15 cellular contexts compared by ENCODE assay signal in the genomic region with DNA sequence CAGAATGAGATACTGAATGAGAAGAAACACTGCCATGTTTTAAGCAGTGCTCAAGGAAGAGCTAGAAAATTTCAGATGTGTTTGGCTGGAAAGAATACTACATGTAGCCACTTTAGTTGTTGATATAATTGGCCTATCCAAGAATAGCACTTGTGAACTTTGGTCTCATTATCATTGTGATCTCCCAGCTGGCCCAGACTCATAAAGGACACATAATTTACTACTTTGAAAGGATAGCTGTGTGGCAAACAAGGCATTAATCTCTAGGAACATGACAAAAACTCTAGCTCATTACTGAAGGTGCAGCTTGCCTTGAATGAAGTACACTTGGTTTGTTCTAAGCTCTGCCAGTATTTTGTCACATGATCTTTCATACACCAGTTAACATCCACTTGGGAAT.
DNase-seq lines count a peak whose midpoint lies in the region; ATAC-seq and TF ChIP-seq lines count a peak whose summit lies in the region.
"Had no signal": no experiment of that assay in that cellular context is flagged by ENCODE, and none has a peak within 500 bp of the region (broad histone marks: within the 10 kb centered on the region; RNA-seq: fewer than 3 reads in every experiment).

No MANE protein-coding gene starts in this region.

- H3K27me3 ChIP-seq in PC-3 (ENCODE audit: low read length): no peaks in the 10 kb centered on the region
- H3K27me3 ChIP-seq: cardiac muscle cell, neural progenitor cell, thyroid gland had no signal

- no peak for TF ChIP-seq CTCF in PC-3 (conservative IDR thresholded peaks at IDR 0.05; ENCODE audit: low read depth, low read length)

- no peaks in the 10 kb centered on the region for H3F3A ChIP-seq in PC-3 (ENCODE audit: low read length, unreplicated experiment)

- no peaks in the 10 kb centered on the region for H3K36me3 ChIP-seq in PC-3 (ENCODE audit: low read depth, low read length)
- H3K36me3 ChIP-seq: cardiac muscle cell, neural progenitor cell, thyroid gland had no signal

- intact Hi-C loops in left colon (cut with DNase I, micrococcal nuclease): no loop called here
- intact Hi-C loops in PC-3 (cut with micrococcal nuclease): no loop called here

- DNase-seq in COLO668 (lab: John Stamatoyannopoulos, UW; ENCODE audit: unreplicated experiment) (peak; percentile 28), NCI-H1092 (lab: John Stamatoyannopoulos, UW) (peak; percentile 12), NCI-H2227 (lab: John Stamatoyannopoulos, UW; ENCODE audit: unreplicated experiment) (peak; percentile 47), left colon (peak in 1 of 2 donors; percentile 9), PC-3 (no peak), NCI-H1694 (lab: John Stamatoyannopoulos, UW) (no peak)
- DNase-seq: activated CD4-positive, alpha-beta T cell treated with anti-CD3 and anti-CD28 coated beads for 36 hours; Calu3; stimulated activated CD4-positive, alpha-beta T cell treated with anti-CD3 and anti-CD28 coated beads, Interleukin-4, amount 100 ng/mL, for 4 hours; T-helper 9 cell; thyroid gland had no signal

- H2AFZ ChIP-seq in PC-3 (ENCODE audit: low read length): no peak overlapping the region
- H2AFZ ChIP-seq: neural progenitor cell had no signal

- CTCF ChIA-PET in PC-3 (lab: Charles Lee): no interaction called here

- POLR2A ChIA-PET in PC-3 (lab: Charles Lee; ENCODE audit: unreplicated experiment): no interaction called here

- no peak overlapping the region for H3K4me2 ChIP-seq in PC-3 (ENCODE audit: low read length)
- H3K4me2 ChIP-seq: neural progenitor cell had no signal

- H4K20me1 ChIP-seq in PC-3 (ENCODE audit: low read length): no peaks in the 10 kb centered on the region

- ATAC-seq in left colon (peak; percentile 99), GM21619 (IDR thresholded peaks at IDR 0.05; ENCODE audit: unreplicated experiment) (no peak), GM21423 (IDR thresholded peaks at IDR 0.05; ENCODE audit: unreplicated experiment) (no peak), PC-3 (no peak)
- ATAC-seq: activated CD4-positive, alpha-beta T cell treated with anti-CD3 and anti-CD28 coated beads for 36 hours had no signal

- no peaks in the 10 kb centered on the region for H3K9me2 ChIP-seq in PC-3 (replicated peaks; ENCODE audit: low read length)

- no peak overlapping the region for H3K27ac ChIP-seq in PC-3 (ENCODE audit: low read length)
- H3K27ac ChIP-seq: cardiac muscle cell, neural progenitor cell, thyroid gland had no signal

- H3K9ac ChIP-seq in PC-3 (ENCODE audit: low read length): no peak overlapping the region
- H3K9ac ChIP-seq: neural progenitor cell had no signal

- H3K4me3 ChIP-seq in PC-3 (ENCODE audit: low read length): no peak overlapping the region
- H3K4me3 ChIP-seq: cardiac muscle cell, neural progenitor cell, thyroid gland had no signal

- H3K79me2 ChIP-seq in PC-3 (ENCODE audit: low read length): no peaks in the 10 kb centered on the region

- no TSS peak for BruUV-seq in PC-3 (replicated peaks; lab: Mats Ljungman, UMichigan)

- H3K4me1 ChIP-seq in PC-3 (ENCODE audit: insufficient read depth, low read length): no peaks in the 10 kb centered on the region
- H3K4me1 ChIP-seq: thyroid gland had no signal

- no peaks in the 10 kb centered on the region for H3K9me3 ChIP-seq in PC-3 (ENCODE audit: low read length)
- H3K9me3 ChIP-seq: thyroid gland had no signal

Comparison
In these comparisons a context has a peak if more than half of its experiments do, and no peak if none do; other contexts are left out.
1. DNase-seq: peak in COLO668 (single experiment), NCI-H1092 (single experiment) and NCI-H2227 (single experiment); none in PC-3 (single experiment) and NCI-H1694 (single experiment).